8 cellular contexts compared by ENCODE assay signal in genomic region chr2:41441958-41442357, GRCh38.
"Had no signal": no experiment of that assay in that cellular context is flagged by ENCODE, and none has a peak within 500 bp of the region (broad histone marks: within the 10 kb centered on the region; RNA-seq: fewer than 3 reads in every experiment).

No MANE protein-coding gene starts in this region.

- FAIRE-seq: H1, H54, HTR-8/SVneo had no signal

- H3K27ac Mint-ChIP-seq: IgD-negative memory B cell had no signal

- H3K27me3 Mint-ChIP-seq: IgD-negative memory B cell had no signal

- H3K4me3 ChIP-seq: GM23248 had no signal

- H3K9ac ChIP-seq: GM23248 had no signal

- H3K4me3 Mint-ChIP-seq: H9 had no signal

- H2AFZ ChIP-seq: GM23248 had no signal

- DNase-seq: GM23248, H9, HCEC 1CT, KBM-7 had no signal

- H3K27ac ChIP-seq: GM23248 had no signal

- H3K4me1 Mint-ChIP-seq: H9, IgD-negative memory B cell had no signal
